ENCODE assay signal across 1 cellular context in the genomic region with DNA sequence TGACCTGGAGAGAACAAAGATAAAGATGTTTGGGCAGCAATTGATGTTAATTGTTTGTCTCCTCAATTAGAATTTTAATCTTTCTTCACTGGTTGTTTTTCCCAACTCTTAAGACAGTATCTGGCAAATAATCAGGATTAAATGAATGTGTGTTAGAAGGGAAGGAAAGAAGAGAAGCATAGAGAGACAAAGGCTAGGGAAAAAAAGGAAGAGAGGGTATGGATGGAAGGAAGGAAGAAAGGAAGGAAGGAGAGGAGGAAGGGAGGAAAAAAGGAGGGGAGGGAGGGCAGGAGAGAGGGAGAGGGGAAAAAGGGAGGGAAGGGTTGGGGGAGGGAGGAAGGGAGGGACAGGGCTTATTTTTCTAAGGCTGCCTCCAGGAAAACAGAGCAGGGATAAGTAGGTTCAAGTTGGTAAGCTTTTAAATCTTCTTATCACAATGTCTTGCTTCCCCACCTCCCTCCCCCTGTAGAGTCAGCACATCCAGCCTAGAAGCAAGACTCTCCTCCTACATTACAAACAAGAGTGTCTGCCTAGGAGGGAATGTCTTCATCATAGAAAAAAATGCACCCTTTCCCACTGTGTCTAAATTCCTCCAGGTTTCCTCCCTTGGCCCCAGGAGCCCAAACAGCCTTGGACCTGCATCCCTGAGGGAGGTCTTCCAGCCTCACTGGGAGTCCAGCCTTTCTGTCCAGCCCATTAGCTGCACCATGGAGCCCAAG.
TF ChIP-seq lines count a peak whose summit lies in the region.

No MANE protein-coding gene starts in this region.

TF ChIP-seq in K562, 482 proteins besides CTCF, POLR2A, EP300 and RAD21 (continued from another document and continues in another):
- TF ChIP-seq, protein P1, sequence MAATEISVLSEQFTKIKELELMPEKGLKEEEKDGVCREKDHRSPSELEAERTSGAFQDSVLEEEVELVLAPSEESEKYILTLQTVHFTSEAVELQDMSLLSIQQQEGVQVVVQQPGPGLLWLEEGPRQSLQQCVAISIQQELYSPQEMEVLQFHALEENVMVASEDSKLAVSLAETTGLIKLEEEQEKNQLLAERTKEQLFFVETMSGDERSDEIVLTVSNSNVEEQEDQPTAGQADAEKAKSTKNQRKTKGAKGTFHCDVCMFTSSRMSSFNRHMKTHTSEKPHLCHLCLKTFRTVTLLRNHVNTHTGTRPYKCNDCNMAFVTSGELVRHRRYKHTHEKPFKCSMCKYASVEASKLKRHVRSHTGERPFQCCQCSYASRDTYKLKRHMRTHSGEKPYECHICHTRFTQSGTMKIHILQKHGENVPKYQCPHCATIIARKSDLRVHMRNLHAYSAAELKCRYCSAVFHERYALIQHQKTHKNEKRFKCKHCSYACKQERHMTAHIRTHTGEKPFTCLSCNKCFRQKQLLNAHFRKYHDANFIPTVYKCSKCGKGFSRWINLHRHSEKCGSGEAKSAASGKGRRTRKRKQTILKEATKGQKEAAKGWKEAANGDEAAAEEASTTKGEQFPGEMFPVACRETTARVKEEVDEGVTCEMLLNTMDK (IDR thresholded peaks at IDR 0.05; ENCODE audit: borderline replicate concordance, insufficient read depth, low read depth, low read length, poor library complexity, severe bottlenecking): no peak
- no peak for TF ChIP-seq NONO (IDR thresholded peaks at IDR 0.05; ENCODE audit: low read depth in 2 of 2, low read length in 1 of 2)
- TF ChIP-seq TAF1 (IDR thresholded peaks at IDR 0.05; ENCODE audit: control insufficient read depth, extremely low read depth, insufficient read depth, low read length, severe bottlenecking): no peak
- TF ChIP-seq, protein P2, sequence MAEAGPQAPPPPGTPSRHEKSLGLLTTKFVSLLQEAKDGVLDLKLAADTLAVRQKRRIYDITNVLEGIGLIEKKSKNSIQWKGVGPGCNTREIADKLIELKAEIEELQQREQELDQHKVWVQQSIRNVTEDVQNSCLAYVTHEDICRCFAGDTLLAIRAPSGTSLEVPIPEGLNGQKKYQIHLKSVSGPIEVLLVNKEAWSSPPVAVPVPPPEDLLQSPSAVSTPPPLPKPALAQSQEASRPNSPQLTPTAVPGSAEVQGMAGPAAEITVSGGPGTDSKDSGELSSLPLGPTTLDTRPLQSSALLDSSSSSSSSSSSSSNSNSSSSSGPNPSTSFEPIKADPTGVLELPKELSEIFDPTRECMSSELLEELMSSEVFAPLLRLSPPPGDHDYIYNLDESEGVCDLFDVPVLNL (CRISPR knock-in tag; IDR thresholded peaks at IDR 0.05; ENCODE audit: low read depth): no peak
- TF ChIP-seq HLTF (IDR thresholded peaks at IDR 0.05): 0 out of 2 replicates have a peak, but pooled peaks have one; percentile 51
- no peak for TF ChIP-seq ZNF507 (tag; conservative IDR thresholded peaks at IDR 0.05)
- no peak for TF ChIP-seq RBM17 (IDR thresholded peaks at IDR 0.05; ENCODE audit: borderline replicate concordance, low read depth, low read length)
- no peak for TF ChIP-seq SMARCC2 (IDR thresholded peaks at IDR 0.05; ENCODE audit: low read depth)
- no peak for TF ChIP-seq EWSR1 (IDR thresholded peaks at IDR 0.05; ENCODE audit: borderline replicate concordance, low read depth, partially characterized antibody)
- TF ChIP-seq NFYB (IDR thresholded peaks at IDR 0.05; ENCODE audit: extremely low read depth, insufficient read length): no peak
- no peak for TF ChIP-seq ARHGAP35 (IDR thresholded peaks at IDR 0.05; ENCODE audit: partially characterized antibody)
- no peak for TF ChIP-seq DNMT1 (IDR thresholded peaks at IDR 0.05)
- no peak for TF ChIP-seq TARDBP (IDR thresholded peaks at IDR 0.05)
- TF ChIP-seq, protein P3, sequence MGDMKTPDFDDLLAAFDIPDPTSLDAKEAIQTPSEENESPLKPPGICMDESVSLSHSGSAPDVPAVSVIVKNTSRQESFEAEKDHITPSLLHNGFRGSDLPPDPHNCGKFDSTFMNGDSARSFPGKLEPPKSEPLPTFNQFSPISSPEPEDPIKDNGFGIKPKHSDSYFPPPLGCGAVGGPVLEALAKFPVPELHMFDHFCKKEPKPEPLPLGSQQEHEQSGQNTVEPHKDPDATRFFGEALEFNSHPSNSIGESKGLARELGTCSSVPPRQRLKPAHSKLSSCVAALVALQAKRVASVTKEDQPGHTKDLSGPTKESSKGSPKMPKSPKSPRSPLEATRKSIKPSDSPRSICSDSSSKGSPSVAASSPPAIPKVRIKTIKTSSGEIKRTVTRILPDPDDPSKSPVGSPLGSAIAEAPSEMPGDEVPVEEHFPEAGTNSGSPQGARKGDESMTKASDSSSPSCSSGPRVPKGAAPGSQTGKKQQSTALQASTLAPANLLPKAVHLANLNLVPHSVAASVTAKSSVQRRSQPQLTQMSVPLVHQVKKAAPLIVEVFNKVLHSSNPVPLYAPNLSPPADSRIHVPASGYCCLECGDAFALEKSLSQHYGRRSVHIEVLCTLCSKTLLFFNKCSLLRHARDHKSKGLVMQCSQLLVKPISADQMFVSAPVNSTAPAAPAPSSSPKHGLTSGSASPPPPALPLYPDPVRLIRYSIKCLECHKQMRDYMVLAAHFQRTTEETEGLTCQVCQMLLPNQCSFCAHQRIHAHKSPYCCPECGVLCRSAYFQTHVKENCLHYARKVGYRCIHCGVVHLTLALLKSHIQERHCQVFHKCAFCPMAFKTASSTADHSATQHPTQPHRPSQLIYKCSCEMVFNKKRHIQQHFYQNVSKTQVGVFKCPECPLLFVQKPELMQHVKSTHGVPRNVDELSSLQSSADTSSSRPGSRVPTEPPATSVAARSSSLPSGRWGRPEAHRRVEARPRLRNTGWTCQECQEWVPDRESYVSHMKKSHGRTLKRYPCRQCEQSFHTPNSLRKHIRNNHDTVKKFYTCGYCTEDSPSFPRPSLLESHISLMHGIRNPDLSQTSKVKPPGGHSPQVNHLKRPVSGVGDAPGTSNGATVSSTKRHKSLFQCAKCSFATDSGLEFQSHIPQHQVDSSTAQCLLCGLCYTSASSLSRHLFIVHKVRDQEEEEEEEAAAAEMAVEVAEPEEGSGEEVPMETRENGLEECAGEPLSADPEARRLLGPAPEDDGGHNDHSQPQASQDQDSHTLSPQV (IDR thresholded peaks at IDR 0.05): 0 out of 2 replicates have a peak, but pooled peaks have one; percentile 36
- TF ChIP-seq CXXC5 (CRISPR knock-in tag; IDR thresholded peaks at IDR 0.05): peak; percentile 33; the same call in 1 of the 2 replicates
- TF ChIP-seq CBX2 (IDR thresholded peaks at IDR 0.05; ENCODE audit: insufficient read depth, low read length, poor library complexity, severe bottlenecking): no peak
- TF ChIP-seq PTRF (tag; IDR thresholded peaks at IDR 0.05): no peak
- no peak for TF ChIP-seq ZNF184 (CRISPR knock-in tag; IDR thresholded peaks at IDR 0.05)
- TF ChIP-seq, protein P4, sequence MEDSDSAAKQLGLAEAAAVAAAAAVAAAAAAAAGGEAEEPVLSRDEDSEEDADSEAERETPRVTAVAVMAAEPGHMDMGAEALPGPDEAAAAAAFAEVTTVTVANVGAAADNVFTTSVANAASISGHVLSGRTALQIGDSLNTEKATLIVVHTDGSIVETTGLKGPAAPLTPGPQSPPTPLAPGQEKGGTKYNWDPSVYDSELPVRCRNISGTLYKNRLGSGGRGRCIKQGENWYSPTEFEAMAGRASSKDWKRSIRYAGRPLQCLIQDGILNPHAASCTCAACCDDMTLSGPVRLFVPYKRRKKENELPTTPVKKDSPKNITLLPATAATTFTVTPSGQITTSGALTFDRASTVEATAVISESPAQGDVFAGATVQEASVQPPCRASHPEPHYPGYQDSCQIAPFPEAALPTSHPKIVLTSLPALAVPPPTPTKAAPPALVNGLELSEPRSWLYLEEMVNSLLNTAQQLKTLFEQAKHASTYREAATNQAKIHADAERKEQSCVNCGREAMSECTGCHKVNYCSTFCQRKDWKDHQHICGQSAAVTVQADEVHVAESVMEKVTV (CRISPR knock-in tag; IDR thresholded peaks at IDR 0.05): no peak
- TF ChIP-seq, protein P5, sequence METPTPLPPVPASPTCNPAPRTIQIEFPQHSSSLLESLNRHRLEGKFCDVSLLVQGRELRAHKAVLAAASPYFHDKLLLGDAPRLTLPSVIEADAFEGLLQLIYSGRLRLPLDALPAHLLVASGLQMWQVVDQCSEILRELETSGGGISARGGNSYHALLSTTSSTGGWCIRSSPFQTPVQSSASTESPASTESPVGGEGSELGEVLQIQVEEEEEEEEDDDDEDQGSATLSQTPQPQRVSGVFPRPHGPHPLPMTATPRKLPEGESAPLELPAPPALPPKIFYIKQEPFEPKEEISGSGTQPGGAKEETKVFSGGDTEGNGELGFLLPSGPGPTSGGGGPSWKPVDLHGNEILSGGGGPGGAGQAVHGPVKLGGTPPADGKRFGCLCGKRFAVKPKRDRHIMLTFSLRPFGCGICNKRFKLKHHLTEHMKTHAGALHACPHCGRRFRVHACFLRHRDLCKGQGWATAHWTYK (CRISPR knock-in tag; IDR thresholded peaks at IDR 0.05): 0 out of 2 replicates have a peak, but pooled peaks have one; percentile 40
- no peak for TF ChIP-seq KDM5B (IDR thresholded peaks at IDR 0.05; ENCODE audit: insufficient replicate concordance, low read depth, low read length)
- TF ChIP-seq TGIF2 (CRISPR knock-in tag; IDR thresholded peaks at IDR 0.05): no peak
- no peak for TF ChIP-seq HDAC2 (IDR thresholded peaks at IDR 0.05)
- no peak for TF ChIP-seq RBM15 (IDR thresholded peaks at IDR 0.05; ENCODE audit: insufficient read depth, low read length)
- TF ChIP-seq PHB2 (IDR thresholded peaks at IDR 0.05; ENCODE audit: low read depth): no peak
- TF ChIP-seq, protein P6, sequence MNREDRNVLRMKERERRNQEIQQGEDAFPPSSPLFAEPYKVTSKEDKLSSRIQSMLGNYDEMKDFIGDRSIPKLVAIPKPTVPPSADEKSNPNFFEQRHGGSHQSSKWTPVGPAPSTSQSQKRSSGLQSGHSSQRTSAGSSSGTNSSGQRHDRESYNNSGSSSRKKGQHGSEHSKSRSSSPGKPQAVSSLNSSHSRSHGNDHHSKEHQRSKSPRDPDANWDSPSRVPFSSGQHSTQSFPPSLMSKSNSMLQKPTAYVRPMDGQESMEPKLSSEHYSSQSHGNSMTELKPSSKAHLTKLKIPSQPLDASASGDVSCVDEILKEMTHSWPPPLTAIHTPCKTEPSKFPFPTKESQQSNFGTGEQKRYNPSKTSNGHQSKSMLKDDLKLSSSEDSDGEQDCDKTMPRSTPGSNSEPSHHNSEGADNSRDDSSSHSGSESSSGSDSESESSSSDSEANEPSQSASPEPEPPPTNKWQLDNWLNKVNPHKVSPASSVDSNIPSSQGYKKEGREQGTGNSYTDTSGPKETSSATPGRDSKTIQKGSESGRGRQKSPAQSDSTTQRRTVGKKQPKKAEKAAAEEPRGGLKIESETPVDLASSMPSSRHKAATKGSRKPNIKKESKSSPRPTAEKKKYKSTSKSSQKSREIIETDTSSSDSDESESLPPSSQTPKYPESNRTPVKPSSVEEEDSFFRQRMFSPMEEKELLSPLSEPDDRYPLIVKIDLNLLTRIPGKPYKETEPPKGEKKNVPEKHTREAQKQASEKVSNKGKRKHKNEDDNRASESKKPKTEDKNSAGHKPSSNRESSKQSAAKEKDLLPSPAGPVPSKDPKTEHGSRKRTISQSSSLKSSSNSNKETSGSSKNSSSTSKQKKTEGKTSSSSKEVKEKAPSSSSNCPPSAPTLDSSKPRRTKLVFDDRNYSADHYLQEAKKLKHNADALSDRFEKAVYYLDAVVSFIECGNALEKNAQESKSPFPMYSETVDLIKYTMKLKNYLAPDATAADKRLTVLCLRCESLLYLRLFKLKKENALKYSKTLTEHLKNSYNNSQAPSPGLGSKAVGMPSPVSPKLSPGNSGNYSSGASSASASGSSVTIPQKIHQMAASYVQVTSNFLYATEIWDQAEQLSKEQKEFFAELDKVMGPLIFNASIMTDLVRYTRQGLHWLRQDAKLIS (CRISPR knock-in tag; IDR thresholded peaks at IDR 0.05): no peak
- TF ChIP-seq, protein P7, sequence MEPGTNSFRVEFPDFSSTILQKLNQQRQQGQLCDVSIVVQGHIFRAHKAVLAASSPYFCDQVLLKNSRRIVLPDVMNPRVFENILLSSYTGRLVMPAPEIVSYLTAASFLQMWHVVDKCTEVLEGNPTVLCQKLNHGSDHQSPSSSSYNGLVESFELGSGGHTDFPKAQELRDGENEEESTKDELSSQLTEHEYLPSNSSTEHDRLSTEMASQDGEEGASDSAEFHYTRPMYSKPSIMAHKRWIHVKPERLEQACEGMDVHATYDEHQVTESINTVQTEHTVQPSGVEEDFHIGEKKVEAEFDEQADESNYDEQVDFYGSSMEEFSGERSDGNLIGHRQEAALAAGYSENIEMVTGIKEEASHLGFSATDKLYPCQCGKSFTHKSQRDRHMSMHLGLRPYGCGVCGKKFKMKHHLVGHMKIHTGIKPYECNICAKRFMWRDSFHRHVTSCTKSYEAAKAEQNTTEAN (CRISPR knock-in tag; IDR thresholded peaks at IDR 0.05): no peak
- TF ChIP-seq, protein P8, sequence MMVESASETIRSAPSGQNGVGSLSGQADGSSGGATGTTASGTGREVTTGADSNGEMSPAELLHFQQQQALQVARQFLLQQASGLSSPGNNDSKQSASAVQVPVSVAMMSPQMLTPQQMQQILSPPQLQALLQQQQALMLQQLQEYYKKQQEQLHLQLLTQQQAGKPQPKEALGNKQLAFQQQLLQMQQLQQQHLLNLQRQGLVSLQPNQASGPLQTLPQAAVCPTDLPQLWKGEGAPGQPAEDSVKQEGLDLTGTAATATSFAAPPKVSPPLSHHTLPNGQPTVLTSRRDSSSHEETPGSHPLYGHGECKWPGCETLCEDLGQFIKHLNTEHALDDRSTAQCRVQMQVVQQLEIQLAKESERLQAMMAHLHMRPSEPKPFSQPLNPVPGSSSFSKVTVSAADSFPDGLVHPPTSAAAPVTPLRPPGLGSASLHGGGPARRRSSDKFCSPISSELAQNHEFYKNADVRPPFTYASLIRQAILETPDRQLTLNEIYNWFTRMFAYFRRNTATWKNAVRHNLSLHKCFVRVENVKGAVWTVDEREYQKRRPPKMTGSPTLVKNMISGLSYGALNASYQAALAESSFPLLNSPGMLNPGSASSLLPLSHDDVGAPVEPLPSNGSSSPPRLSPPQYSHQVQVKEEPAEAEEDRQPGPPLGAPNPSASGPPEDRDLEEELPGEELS (CRISPR knock-in tag; IDR thresholded peaks at IDR 0.05; ENCODE audit: borderline replicate concordance): no peak
- TF ChIP-seq, protein P9, sequence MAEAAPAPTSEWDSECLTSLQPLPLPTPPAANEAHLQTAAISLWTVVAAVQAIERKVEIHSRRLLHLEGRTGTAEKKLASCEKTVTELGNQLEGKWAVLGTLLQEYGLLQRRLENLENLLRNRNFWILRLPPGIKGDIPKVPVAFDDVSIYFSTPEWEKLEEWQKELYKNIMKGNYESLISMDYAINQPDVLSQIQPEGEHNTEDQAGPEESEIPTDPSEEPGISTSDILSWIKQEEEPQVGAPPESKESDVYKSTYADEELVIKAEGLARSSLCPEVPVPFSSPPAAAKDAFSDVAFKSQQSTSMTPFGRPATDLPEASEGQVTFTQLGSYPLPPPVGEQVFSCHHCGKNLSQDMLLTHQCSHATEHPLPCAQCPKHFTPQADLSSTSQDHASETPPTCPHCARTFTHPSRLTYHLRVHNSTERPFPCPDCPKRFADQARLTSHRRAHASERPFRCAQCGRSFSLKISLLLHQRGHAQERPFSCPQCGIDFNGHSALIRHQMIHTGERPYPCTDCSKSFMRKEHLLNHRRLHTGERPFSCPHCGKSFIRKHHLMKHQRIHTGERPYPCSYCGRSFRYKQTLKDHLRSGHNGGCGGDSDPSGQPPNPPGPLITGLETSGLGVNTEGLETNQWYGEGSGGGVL (CRISPR knock-in tag; IDR thresholded peaks at IDR 0.05): no peak
- TF ChIP-seq ZNF41 (CRISPR knock-in tag; conservative IDR thresholded peaks at IDR 0.05): 0 out of 2 replicates have a peak, but pooled peaks have one; percentile 38
- 0 out of 2 replicates have a peak, but pooled peaks have one; percentile 26 for TF ChIP-seq ERF (CRISPR knock-in tag; IDR thresholded peaks at IDR 0.05)
- no peak for TF ChIP-seq TAF9B (IDR thresholded peaks at IDR 0.05; ENCODE audit: partially characterized antibody)
- TF ChIP-seq SRF (CRISPR knock-in tag; IDR thresholded peaks at IDR 0.05): no peak
- TF ChIP-seq RFX5 (IDR thresholded peaks at IDR 0.05; ENCODE audit: low read depth, low read length): no peak
- no peak for TF ChIP-seq SOX6 (IDR thresholded peaks at IDR 0.05)
- TF ChIP-seq CTBP1 (IDR thresholded peaks at IDR 0.05; ENCODE audit: borderline replicate concordance): peak; percentile 41; the same call in 1 of the 2 replicates
- no peak for TF ChIP-seq SAFB2 (IDR thresholded peaks at IDR 0.05; ENCODE audit: borderline replicate concordance, low read depth, low read length, severe bottlenecking)
